Comparison of ENCODE assay signal across 1 cellular context in genomic region chr11:47176328-47177228, GRCh38.
TF ChIP-seq lines count a peak whose summit lies in the region.

TSS of gene ARFGAP2 (minus strand) at chr11:47176879. CDS start at chr11:47176853, 26 bp downstream.

TF ChIP-seq in HepG2, 621 proteins besides CTCF, POLR2A, EP300 and RAD21 (continued from another document and continues in another):
- TF ChIP-seq DMTF1 (CRISPR knock-in tag; IDR thresholded peaks at IDR 0.05), result no peak
- no peak for TF ChIP-seq NR2F1 (CRISPR knock-in tag; IDR thresholded peaks at IDR 0.05)
- TF ChIP-seq ZNF337 (CRISPR knock-in tag; IDR thresholded peaks at IDR 0.05; ENCODE audit: borderline replicate concordance, low read depth), result no peak
- TF ChIP-seq SPEN (CRISPR knock-in tag; IDR thresholded peaks at IDR 0.05; ENCODE audit: low read depth), result peak; percentile 83
- peak; percentile 52; the same call in 1 of the 2 replicates for TF ChIP-seq KDM5B (CRISPR knock-in tag; IDR thresholded peaks at IDR 0.05; ENCODE audit: borderline replicate concordance)
- no peak for TF ChIP-seq ZNF33B (CRISPR knock-in tag; IDR thresholded peaks at IDR 0.05)
- no peak for TF ChIP-seq CEBPZ (IDR thresholded peaks at IDR 0.05; ENCODE audit: low read length)
- TF ChIP-seq CHD4 (IDR thresholded peaks at IDR 0.05; ENCODE audit: borderline replicate concordance, low read length), result no peak
- TF ChIP-seq ATF3 (CRISPR knock-in tag; IDR thresholded peaks at IDR 0.05), result no peak
- no peak for TF ChIP-seq ZNF792 (CRISPR knock-in tag; IDR thresholded peaks at IDR 0.05)
- no peak for TF ChIP-seq SCMH1 (CRISPR knock-in tag; IDR thresholded peaks at IDR 0.05; ENCODE audit: borderline replicate concordance)
- no peak for TF ChIP-seq RAD51 (IDR thresholded peaks at IDR 0.05; ENCODE audit: borderline replicate concordance)
- 0 out of 2 replicates have a peak, but pooled peaks have one; percentile 9 for TF ChIP-seq ZBTB14 (CRISPR knock-in tag; IDR thresholded peaks at IDR 0.05)
- TF ChIP-seq DZIP1 (CRISPR knock-in tag; IDR thresholded peaks at IDR 0.05), result 0 out of 2 replicates have a peak, but pooled peaks have one; percentile 73
- TF ChIP-seq HOXA3 (CRISPR knock-in tag; IDR thresholded peaks at IDR 0.05), result peak; percentile 64
- no peak for TF ChIP-seq SATB2 (CRISPR knock-in tag; IDR thresholded peaks at IDR 0.05)
- TF ChIP-seq ZNF773 (CRISPR knock-in tag; IDR thresholded peaks at IDR 0.05; ENCODE audit: borderline replicate concordance), result 0 out of 2 replicates have a peak, but pooled peaks have one; percentile 21
- no peak for TF ChIP-seq ZNF207 (IDR thresholded peaks at IDR 0.05; ENCODE audit: borderline replicate concordance)
- TF ChIP-seq ARNT2 (CRISPR knock-in tag; IDR thresholded peaks at IDR 0.05; ENCODE audit: low read depth), result no peak
- TF ChIP-seq ATM (IDR thresholded peaks at IDR 0.05; ENCODE audit: borderline replicate concordance), result no peak
- no peak for TF ChIP-seq PCBP1 (IDR thresholded peaks at IDR 0.05; ENCODE audit: borderline replicate concordance, low read depth, low read length)
- TF ChIP-seq ZNF124 (CRISPR knock-in tag; IDR thresholded peaks at IDR 0.05), result no peak
- no peak for TF ChIP-seq BRCA1 (CRISPR knock-in tag; IDR thresholded peaks at IDR 0.05)
- TF ChIP-seq TERF1 (CRISPR knock-in tag; IDR thresholded peaks at IDR 0.05), result no peak
- 0 out of 2 replicates have a peak, but pooled peaks have one; percentile 19 for TF ChIP-seq ZNF737 (CRISPR knock-in tag; IDR thresholded peaks at IDR 0.05; ENCODE audit: borderline replicate concordance)
- TF ChIP-seq WIZ (CRISPR knock-in tag; IDR thresholded peaks at IDR 0.05), result 0 out of 2 replicates have a peak, but pooled peaks have one; percentile 5
- no peak for TF ChIP-seq EHMT2 (IDR thresholded peaks at IDR 0.05; ENCODE audit: borderline replicate concordance, low read depth, low read length)
- TF ChIP-seq HMGA1 (CRISPR knock-in tag; conservative IDR thresholded peaks at IDR 0.05), result no peak
- TF ChIP-seq ZBTB44 (CRISPR knock-in tag; IDR thresholded peaks at IDR 0.05), result no peak
- peak; percentile 45; the same call in 1 of the 2 replicates for TF ChIP-seq GFI1 (CRISPR knock-in tag; IDR thresholded peaks at IDR 0.05; ENCODE audit: borderline replicate concordance)
- TF ChIP-seq ZNF781 (CRISPR knock-in tag; IDR thresholded peaks at IDR 0.05; ENCODE audit: borderline replicate concordance, not compliant biosample characterization), result peak; percentile 76
- no peak for TF ChIP-seq ZNF18 (CRISPR knock-in tag; IDR thresholded peaks at IDR 0.05; ENCODE audit: insufficient replicate concordance)
- TF ChIP-seq PAF1 (CRISPR knock-in tag; IDR thresholded peaks at IDR 0.05), result no peak
- 0 out of 2 replicates have a peak, but pooled peaks have one; percentile 79 for TF ChIP-seq FOXO4 (CRISPR knock-in tag; conservative IDR thresholded peaks at IDR 0.05)
- TF ChIP-seq TFE3 (CRISPR knock-in tag; IDR thresholded peaks at IDR 0.05), result no peak
- TF ChIP-seq ELF4 (CRISPR knock-in tag; IDR thresholded peaks at IDR 0.05; ENCODE audit: borderline replicate concordance), result 0 out of 2 replicates have a peak, but pooled peaks have one; percentile 35
- TF ChIP-seq ZNF644 (CRISPR knock-in tag; IDR thresholded peaks at IDR 0.05; ENCODE audit: low read depth), result no peak
- no peak for TF ChIP-seq ETS1 (CRISPR knock-in tag; IDR thresholded peaks at IDR 0.05)
